In the genomic region with DNA sequence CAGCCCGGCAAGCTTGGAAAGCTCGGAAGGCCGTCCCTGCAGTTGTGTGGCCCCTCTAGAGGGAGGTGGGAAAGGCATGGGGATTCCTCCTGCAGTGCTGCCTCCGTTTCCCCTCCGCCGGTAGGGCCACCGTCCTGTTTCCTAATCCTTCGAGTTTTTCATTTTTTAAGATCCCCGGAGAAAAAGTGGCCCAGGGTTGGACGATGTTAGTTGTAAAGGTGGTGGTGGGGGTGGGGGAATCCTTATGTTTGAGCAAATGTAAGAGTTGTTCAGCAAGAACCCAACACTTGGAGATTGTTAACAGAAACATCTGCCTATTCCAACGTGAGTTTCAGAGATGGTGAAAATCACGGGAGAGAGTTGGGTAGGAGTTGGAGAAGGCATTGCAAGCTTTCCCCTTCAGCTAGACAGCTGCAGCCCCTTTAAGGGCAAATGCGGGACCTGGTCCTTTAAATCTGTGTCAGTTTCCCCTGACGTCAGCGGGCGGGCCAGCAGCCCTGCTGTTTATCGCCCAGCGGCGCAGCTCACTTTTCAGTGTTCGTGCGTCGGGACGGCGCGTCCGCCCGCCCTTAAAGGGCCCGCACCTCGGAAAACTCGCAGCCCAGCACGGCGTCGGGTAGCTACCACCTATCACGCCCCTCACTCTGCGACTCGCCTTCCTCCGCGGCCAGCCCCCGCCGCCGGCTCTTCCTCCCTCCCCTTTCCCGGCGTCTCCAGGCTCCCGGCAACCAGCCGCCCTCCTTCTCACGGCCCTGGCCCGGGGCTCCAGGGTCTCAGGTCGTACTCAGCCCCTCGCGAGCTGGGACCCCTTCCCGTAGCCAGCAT, we compare ENCODE assay signal across 8 cellular contexts. TPM values are rescaled to one million over a fixed set of nuclear protein-coding genes. Genes with fewer than 3 reads are reported as not detected.
DNase-seq lines count a peak whose midpoint lies in the region; ATAC-seq, FAIRE-seq and TF ChIP-seq lines count a peak whose summit lies in the region.

SIDT2 (plus strand) TSS at position 534 of the 825 bp plus-strand sequence. CDS start 521 bp downstream, outside the sequence.

- WGBS in hepatocyte (ENCODE audit: low lambda C conversion rate, missing lambda C conversion rate): 2% methylated on average over 32 of the region's 51 CpGs

- peak; percentile 96 for FAIRE-seq in GM18507 (lab: Jason Lieb, UNC)

- H3K9me2 ChIP-seq in hepatocyte (replicated peaks; ENCODE audit: insufficient read depth): no peaks in the 10 kb centered on the region

- peak; percentile 85 for DNase-seq in GM18507 (ENCODE audit: extremely low spot score, insufficient read length, low read depth)
- peak; percentile 86 to 92 for DNase-seq in NCI-H2081 (lab: John Stamatoyannopoulos, UW)
- peak; percentile 58 for DNase-seq in T1000 (lab: John Stamatoyannopoulos, UW)
- peak; percentile 98 for DNase-seq in astrocyte of the hippocampus (ENCODE audit: low read depth, low spot score)
- DNase-seq in hepatocyte (ENCODE audit: low spot score): peak; percentile 97
- peak; percentile 78 for DNase-seq in renal cortical epithelial cell (ENCODE audit: low read depth)
- no peak for DNase-seq in GOT3 (lab: John Stamatoyannopoulos, UW)

- H3K79me2 ChIP-seq in hepatocyte: peaks cover 7% of the 10 kb centered on the region

- peak within 1 kb of the TSS; percentile 61 for H2AFZ ChIP-seq in hepatocyte

- H3K4me1 ChIP-seq in hepatocyte (ENCODE audit: insufficient read depth): peaks cover 14% of the 10 kb centered on the region

- ATAC-seq in HG03025 (IDR thresholded peaks at IDR 0.05; ENCODE audit: low FRiP score, unreplicated experiment): peak; percentile 84

- H3K9me3 ChIP-seq in hepatocyte (ENCODE audit: low read depth): no peaks in the 10 kb centered on the region

- peak within 1 kb of the TSS; percentile 46 for H3K4me3 ChIP-seq in hepatocyte

- H3K27me3 ChIP-seq in hepatocyte: no peaks in the 10 kb centered on the region

- H4K20me1 ChIP-seq in hepatocyte (ENCODE audit: insufficient read depth, poor library complexity, severe bottlenecking): no peaks in the 10 kb centered on the region

- TF ChIP-seq CTCF in hepatocyte (IDR thresholded peaks at IDR 0.05; ENCODE audit: poor library complexity): no peak

- peak within 1 kb of the TSS; percentile 82 for H3K4me2 ChIP-seq in hepatocyte

- H3K27ac ChIP-seq in hepatocyte: peak within 1 kb of the TSS; percentile 95

- H3K36me3 ChIP-seq in hepatocyte (replicated peaks; ENCODE audit: insufficient read depth, low read depth): no peaks in the 10 kb centered on the region

RNA-seq across cellular contexts. Expression of gene SIDT2, which starts in this region (rescaled TPM):
- total RNA-seq in hepatocyte: 27.1 and 32.0 TPM in 2 replicates
- polyA plus RNA-seq in hepatocyte: 16.7 and 19.9 TPM in 2 replicates
- total RNA-seq in renal cortical epithelial cell: 5.4 and 35.5 TPM in 2 replicates
